In genomic region chr9:129626079-129626943, GRCh38 we compare ENCODE assay signal across 8 cellular contexts. TPM values are rescaled to one million over a fixed set of nuclear protein-coding genes. Genes with fewer than 3 reads are reported as not detected.
A peak's percentile ranks its signal among the peaks of the same experiment; 100 is the strongest.
DNase-seq lines count a peak whose midpoint lies in the region; ATAC-seq, FAIRE-seq and TF ChIP-seq lines count a peak whose summit lies in the region.

NTMT1 (plus strand) TSS chr9:129626163; CDS start chr9:129632704, 6,541 bp downstream.

- TF ChIP-seq POLR2A in GM12892 (IDR thresholded peaks at IDR 0.05; ENCODE audit: low read depth, low read length) (peak; percentile 91), vagina (IDR thresholded peaks at IDR 0.05) (peak in 1 of 2 donors; percentile 96)

- no peaks in the 10 kb centered on the region for H3K9me3 ChIP-seq in right atrium auricular region
- H3K9me3 ChIP-seq in vagina: no peaks in the 10 kb centered on the region

- peak; percentile 98 for FAIRE-seq in GM12892 (lab: Jason Lieb, UNC)

- TF ChIP-seq CTCF in right atrium auricular region (IDR thresholded peaks at IDR 0.05): no peak
- no peak for TF ChIP-seq CTCF in vagina (IDR thresholded peaks at IDR 0.05)

- intact Hi-C loops in vagina (cut with DNase I): no loop called here

- H3K27me3 ChIP-seq in right atrium auricular region (no peaks in the 10 kb centered on the region), vagina (no peaks in the 10 kb centered on the region)

- peak; percentile 92 for DNase-seq in GM12892 (ENCODE audit: insufficient read length)
- peak; percentile 64 to 91 (median 86) for DNase-seq in NCI-H1417 (lab: John Stamatoyannopoulos, UW)
- peak; percentile 83 to 91 (median 87) for DNase-seq in T-helper 2 cell
- DNase-seq in amygdala (lab: John Stamatoyannopoulos, UW): peak; percentile 42 to 94 (median 84)
- DNase-seq in right atrium auricular region (ENCODE audit: low spot score): peak; percentile 90
- peak; percentile 87 for DNase-seq in putamen (ENCODE audit: low spot score)
- DNase-seq in vagina (ENCODE audit: extremely low spot score in 2 of 2): no peak

- peak within 1 kb of the TSS; percentile 93 to 95 for H3K27ac ChIP-seq in right atrium auricular region
- H3K27ac ChIP-seq in vagina: peak within 1 kb of the TSS; percentile 76

- H3K4me3 ChIP-seq in right atrium auricular region: peak within 1 kb of the TSS; percentile 59 to 79
- peak within 1 kb of the TSS; percentile 66 to 91 for H3K4me3 ChIP-seq in vagina

- H3K4me1 ChIP-seq in right atrium auricular region (peaks cover 0 to 45% of the 10 kb centered on the region in 2 donors), vagina (peaks cover 59% of the 10 kb centered on the region)

- H3K36me3 ChIP-seq in right atrium auricular region: no peaks in the 10 kb centered on the region
- no peaks in the 10 kb centered on the region for H3K36me3 ChIP-seq in vagina

- peak; percentile 86 for ATAC-seq in HG02759 (IDR thresholded peaks at IDR 0.05; ENCODE audit: unreplicated experiment)

RNA-seq across cellular contexts. Expression of gene NTMT1, which starts in this region (rescaled TPM):
- 22.3 TPM for polyA plus RNA-seq in GM12892 (2012; ENCODE audit: missing spikeins)
- total RNA-seq in right atrium auricular region: 10 to 100 TPM; 33.7 to 36.0 TPM
- total RNA-seq in vagina: 15.5 TPM

Comparison
In these comparisons a context has a peak if more than half of its experiments do, and no peak if none do; other contexts are left out.
1. DNase-seq: peak in GM12892 (single experiment), NCI-H1417 (3 of 3), T-helper 2 cell (5 of 5), amygdala (56 of 56), right atrium auricular region (single experiment) and putamen (single experiment); none in vagina (0 of 2).